In the genomic region with DNA sequence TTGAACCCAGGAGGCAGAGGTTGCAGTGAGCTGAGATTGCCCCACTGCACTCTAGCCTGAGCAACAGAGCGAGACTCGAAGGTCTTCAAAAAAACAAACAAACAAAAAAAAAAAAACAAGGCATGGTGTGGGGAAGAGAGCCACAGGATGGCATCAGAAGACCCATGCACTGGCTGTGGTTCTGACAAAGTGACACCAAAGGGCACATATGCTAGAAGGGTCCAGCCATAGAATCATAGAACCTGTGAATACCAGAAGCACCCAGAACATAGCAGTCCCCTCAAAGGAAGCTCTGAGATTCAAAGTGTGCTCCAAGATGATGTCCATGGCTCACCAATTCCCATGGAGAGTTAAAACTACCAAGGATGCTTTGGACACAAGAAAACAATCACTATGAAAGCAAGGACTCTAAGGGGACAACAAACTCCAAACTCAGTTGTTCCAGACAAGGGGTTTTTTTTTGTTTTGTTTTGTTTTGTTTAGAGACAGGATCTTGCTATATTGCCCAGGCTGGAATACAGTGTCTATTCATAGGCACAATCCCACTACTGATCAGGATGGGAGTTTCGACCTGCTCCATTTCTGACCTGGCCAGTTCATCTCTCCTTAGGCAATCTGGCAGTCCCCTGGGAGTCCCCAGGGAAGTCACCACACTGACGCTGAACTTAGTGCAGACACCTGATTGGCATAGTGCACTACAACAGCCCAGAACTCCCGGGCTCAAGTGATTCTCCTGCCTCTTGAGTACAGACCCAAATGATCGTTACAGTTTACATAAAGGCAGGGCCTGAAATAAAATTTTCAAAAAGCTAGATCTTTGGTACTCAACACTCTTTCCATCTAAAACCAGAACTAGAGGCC, we compare ENCODE assay signal across 17 cellular contexts. TPM values are rescaled to one million over a fixed set of nuclear protein-coding genes. Genes with fewer than 3 reads are reported as not detected.
DNase-seq lines count a peak whose midpoint lies in the region; TF ChIP-seq lines count a peak whose summit lies in the region.
"Had no signal": no experiment of that assay in that cellular context is flagged by ENCODE, and none has a peak within 500 bp of the region (broad histone marks: within the 10 kb centered on the region; RNA-seq: fewer than 3 reads in every experiment).

No MANE protein-coding gene starts in this region.

- no peaks in the 10 kb centered on the region for H3K27me3 Mint-ChIP-seq in activated naive CD8-positive, alpha-beta T cell
- no peaks in the 10 kb centered on the region for H3K27me3 Mint-ChIP-seq in activated naive CD8-positive, alpha-beta T cell treated with anti-CD3 and anti-CD28 coated beads for 36 hours
- H3K27me3 Mint-ChIP-seq in activated naive CD4-positive, alpha-beta T cell treated with anti-CD3 and anti-CD28 coated beads, Interleukin-2, amount 10 ng/mL, durations not matched to agents 7 days and 5 days, result no peaks in the 10 kb centered on the region
- H3K27me3 Mint-ChIP-seq: CD4-positive, CD25-positive, alpha-beta regulatory T cell; dendritic cell treated with granulocyte-macrophage colony-stimulating factor and Interleukin-4, amounts not matched to agents 40 ng/mL and 50 ng/mL, for 4 days; stimulated activated naive CD8-positive, alpha-beta T cell treated with anti-CD3 and anti-CD28 coated beads, Interleukin-15, Interleukin-2, amounts not matched to agents 100 ng/mL and 50 ng/mL, for 24 hours had no signal

- CTCF ChIA-PET in activated naive CD4-positive, alpha-beta T cell treated with anti-CD3 and anti-CD28 coated beads, Interleukin-2, amount 10 ng/mL, durations not matched to agents 7 days and 5 days (lab: Charles Lee), result interaction anchor here (1.3 kb wide), 1 partner anchor 13 kb away, joined by 3 read pairs; no protein-coding TSS in a partner anchor

- H3K9me3 ChIP-seq in breast epithelium (no peaks in the 10 kb centered on the region), mucosa of rectum (ENCODE audit: control insufficient read depth in 2 of 2, low read length in 2 of 2) (no peaks in the 10 kb centered on the region), tibial artery (no peaks in the 10 kb centered on the region)
- H3K9me3 ChIP-seq: spleen had no signal

- H3K27ac Mint-ChIP-seq in activated naive CD8-positive, alpha-beta T cell, result peak overlapping the region; percentile 35
- H3K27ac Mint-ChIP-seq in activated naive CD8-positive, alpha-beta T cell treated with anti-CD3 and anti-CD28 coated beads for 36 hours, result no peak overlapping the region
- no peak overlapping the region for H3K27ac Mint-ChIP-seq in activated naive CD4-positive, alpha-beta T cell treated with anti-CD3 and anti-CD28 coated beads, Interleukin-2, amount 10 ng/mL, durations not matched to agents 7 days and 5 days
- H3K27ac Mint-ChIP-seq: activated CD8-positive, alpha-beta T cell treated with anti-CD3 and anti-CD28 coated beads, Interleukin-2, amount 10 ng/mL, durations not matched to agents 7 days and 5 days; activated T-helper 1 cell treated with anti-CD3 and anti-CD28 coated beads, Interleukin-12 subunit alpha, Interleukin-12 subunit beta, Interleukin-2, Interleukin-4 antibody, amounts not matched to agents 30 ng/mL and 10 ng/mL and 1 ng/mL, durations not matched to agents 14 hours and 24 hours and 36 hours; dendritic cell treated with granulocyte-macrophage colony-stimulating factor and Interleukin-4, amounts not matched to agents 40 ng/mL and 50 ng/mL, for 4 days; stimulated activated naive CD8-positive, alpha-beta T cell treated with anti-CD3 and anti-CD28 coated beads, Interleukin-15, Interleukin-2, amounts not matched to agents 100 ng/mL and 50 ng/mL, for 24 hours had no signal

- no peak overlapping the region for H3K9ac ChIP-seq in mucosa of rectum (ENCODE audit: low read depth in 1 of 2, low read length in 2 of 2)

- peaks cover 0 to 14% of the 10 kb centered on the region in 2 donors for H3K4me1 ChIP-seq in breast epithelium
- H3K4me1 ChIP-seq in mucosa of rectum (ENCODE audit: control insufficient read depth in 2 of 2, insufficient read depth in 2 of 2, low read length in 2 of 2), result peaks cover 17 to 35% of the 10 kb centered on the region in 2 donors
- H3K4me1 ChIP-seq in tibial artery, result peaks cover 0 to 23% (median 11%) of the 10 kb centered on the region in 4 donors

- DNase-seq in activated naive CD8-positive, alpha-beta T cell treated with anti-CD3 and anti-CD28 coated beads for 36 hours, result no peak
- DNase-seq in breast epithelium (ENCODE audit: low spot score in 2 of 2) (no peak), tibial artery (no peak), NCI-H510A treated with DMSO at 0.1 percent for 48 hours (lab: John Stamatoyannopoulos, UW) (no peak), NCI-H524 (lab: John Stamatoyannopoulos, UW) (no peak)
- no peak for DNase-seq in activated naive CD4-positive, alpha-beta T cell treated with anti-CD3 and anti-CD28 coated beads, Interleukin-2, amount 10 ng/mL, durations not matched to agents 7 days and 5 days
- DNase-seq: activated CD8-positive, alpha-beta T cell treated with anti-CD3 and anti-CD28 coated beads, Interleukin-2, amount 10 ng/mL, durations not matched to agents 7 days and 5 days; CD4-positive, CD25-positive, alpha-beta regulatory T cell; NCI-H510A; spleen had no signal

- H3K36me3 ChIP-seq in breast epithelium (no peaks in the 10 kb centered on the region), mucosa of rectum (ENCODE audit: control insufficient read depth in 2 of 2, insufficient read depth in 2 of 2, low read length in 2 of 2) (no peaks in the 10 kb centered on the region), tibial artery (no peaks in the 10 kb centered on the region)
- H3K36me3 ChIP-seq: spleen had no signal

- H3K4me3 ChIP-seq in breast epithelium (no peak overlapping the region), mucosa of rectum (ENCODE audit: low read length in 2 of 2) (no peak overlapping the region), tibial artery (no peak overlapping the region)
- H3K4me3 ChIP-seq: spleen had no signal

- H3K27me3 ChIP-seq in breast epithelium (no peaks in the 10 kb centered on the region), mucosa of rectum (ENCODE audit: control insufficient read depth in 2 of 2, insufficient read depth in 2 of 2, low read length in 2 of 2) (no peaks in the 10 kb centered on the region), tibial artery (no peaks in the 10 kb centered on the region)
- H3K27me3 ChIP-seq: spleen had no signal

- intact Hi-C loops in breast epithelium (cut with DNase I; ENCODE audit: low total_unique reads) (no loop called here), tibial artery (cut with DNase I; ENCODE audit: low total_unique reads) (no loop called here)

- no peak for TF ChIP-seq POLR2A in breast epithelium (IDR thresholded peaks at IDR 0.05)

- peak overlapping the region; percentile 79 to 81 for H3K27ac ChIP-seq in breast epithelium
- H3K27ac ChIP-seq in mucosa of rectum (ENCODE audit: low read depth in 2 of 2, low read length in 2 of 2), result peak overlapping the region; percentile 55 to 73
- peak overlapping the region; percentile 23 to 26 for H3K27ac ChIP-seq in tibial artery
- H3K27ac ChIP-seq: 22Rv1 had no signal

- no peaks in the 10 kb centered on the region for H3K9me3 Mint-ChIP-seq in activated naive CD8-positive, alpha-beta T cell (ENCODE audit: low read depth)
- H3K9me3 Mint-ChIP-seq in activated naive CD8-positive, alpha-beta T cell treated with anti-CD3 and anti-CD28 coated beads for 36 hours, result no peaks in the 10 kb centered on the region
- no peaks in the 10 kb centered on the region for H3K9me3 Mint-ChIP-seq in activated naive CD4-positive, alpha-beta T cell treated with anti-CD3 and anti-CD28 coated beads, Interleukin-2, amount 10 ng/mL, durations not matched to agents 7 days and 5 days
- H3K9me3 Mint-ChIP-seq: activated T-helper 1 cell treated with anti-CD3 and anti-CD28 coated beads, Interleukin-12 subunit alpha, Interleukin-12 subunit beta, Interleukin-2, Interleukin-4 antibody, amounts not matched to agents 30 ng/mL and 10 ng/mL and 1 ng/mL, durations not matched to agents 14 hours and 24 hours and 36 hours; CD4-positive, CD25-positive, alpha-beta regulatory T cell; dendritic cell treated with granulocyte-macrophage colony-stimulating factor and Interleukin-4, amounts not matched to agents 40 ng/mL and 50 ng/mL, for 4 days; stimulated activated naive CD8-positive, alpha-beta T cell treated with anti-CD3 and anti-CD28 coated beads, Interleukin-15, Interleukin-2, amounts not matched to agents 100 ng/mL and 50 ng/mL, for 24 hours had no signal

- peaks cover 3% of the 10 kb centered on the region for H3K36me3 Mint-ChIP-seq in activated naive CD8-positive, alpha-beta T cell
- H3K36me3 Mint-ChIP-seq in activated naive CD8-positive, alpha-beta T cell treated with anti-CD3 and anti-CD28 coated beads for 36 hours, result no peaks in the 10 kb centered on the region
- H3K36me3 Mint-ChIP-seq in activated naive CD4-positive, alpha-beta T cell treated with anti-CD3 and anti-CD28 coated beads, Interleukin-2, amount 10 ng/mL, durations not matched to agents 7 days and 5 days, result peaks cover 1% of the 10 kb centered on the region

- no peak overlapping the region for H3K4me3 Mint-ChIP-seq in activated naive CD8-positive, alpha-beta T cell
- H3K4me3 Mint-ChIP-seq in activated naive CD8-positive, alpha-beta T cell treated with anti-CD3 and anti-CD28 coated beads for 36 hours, result no peak overlapping the region
- H3K4me3 Mint-ChIP-seq in activated naive CD4-positive, alpha-beta T cell treated with anti-CD3 and anti-CD28 coated beads, Interleukin-2, amount 10 ng/mL, durations not matched to agents 7 days and 5 days, result no peak overlapping the region
- H3K4me3 Mint-ChIP-seq: activated CD8-positive, alpha-beta T cell treated with anti-CD3 and anti-CD28 coated beads, Interleukin-2, amount 10 ng/mL, durations not matched to agents 7 days and 5 days; activated T-helper 1 cell treated with anti-CD3 and anti-CD28 coated beads, Interleukin-12 subunit alpha, Interleukin-12 subunit beta, Interleukin-2, Interleukin-4 antibody, amounts not matched to agents 30 ng/mL and 10 ng/mL and 1 ng/mL, durations not matched to agents 14 hours and 24 hours and 36 hours; CD4-positive, CD25-positive, alpha-beta regulatory T cell; dendritic cell treated with granulocyte-macrophage colony-stimulating factor and Interleukin-4, amounts not matched to agents 40 ng/mL and 50 ng/mL, for 4 days; stimulated activated naive CD8-positive, alpha-beta T cell treated with anti-CD3 and anti-CD28 coated beads, Interleukin-15, Interleukin-2, amounts not matched to agents 100 ng/mL and 50 ng/mL, for 24 hours had no signal

- TF ChIP-seq CTCF in breast epithelium (IDR thresholded peaks at IDR 0.05) (no peak), tibial artery (IDR thresholded peaks at IDR 0.05) (no peak)

- H3K4me1 Mint-ChIP-seq in activated naive CD8-positive, alpha-beta T cell (ENCODE audit: low read depth), result peaks cover 19% of the 10 kb centered on the region
- H3K4me1 Mint-ChIP-seq in activated naive CD8-positive, alpha-beta T cell treated with anti-CD3 and anti-CD28 coated beads for 36 hours, result peaks cover 10% of the 10 kb centered on the region
- H3K4me1 Mint-ChIP-seq in activated naive CD4-positive, alpha-beta T cell treated with anti-CD3 and anti-CD28 coated beads, Interleukin-2, amount 10 ng/mL, durations not matched to agents 7 days and 5 days, result peaks cover 18% of the 10 kb centered on the region

RNA-seq across cellular contexts. Expression of a gene that starts 56.4 kb away (rescaled TPM):
- total RNA-seq in activated naive CD8-positive, alpha-beta T cell treated with anti-CD3 and anti-CD28 coated beads for 36 hours, result 1 to 10 TPM; 4.4 to 4.7 TPM
- total RNA-seq in breast epithelium, result 100 to 1,000 TPM; 127 to 287 (median 167) TPM
- total RNA-seq: OCI-LY7 had no signal

Comparison
In these comparisons a context has a peak if more than half of its experiments do, and no peak if none do; other contexts are left out.
1. H3K27ac ChIP-seq: peak in every context shown above with its lines; median percentile 80 in breast epithelium; 64 in mucosa of rectum; 24 in tibial artery.
2. RNA of a gene that starts 56.4 kb away (total RNA-seq): 127 to 287 TPM in breast epithelium; 4.4 to 4.7 TPM in activated naive CD8-positive, alpha-beta T cell treated with anti-CD3 and anti-CD28 coated beads for 36 hours; every median in the first group is over 10 times any median in the second.